ENCODE assay signal across 22 cellular contexts in genomic region chr19:41699231-41699967, GRCh38. TPM values are rescaled to one million over a fixed set of nuclear protein-coding genes. Genes with fewer than 3 reads are reported as not detected.
A peak's percentile ranks its signal among the peaks of the same experiment; 100 is the strongest.
DNase-seq lines count a peak whose midpoint lies in the region; ATAC-seq, FAIRE-seq and TF ChIP-seq lines count a peak whose summit lies in the region.
"Had no signal": no experiment of that assay in that cellular context is flagged by ENCODE, and none has a peak within 500 bp of the region (broad histone marks: within the 10 kb centered on the region; RNA-seq: fewer than 3 reads in every experiment).

No MANE protein-coding gene starts in this region.

- H3K4me3 ChIP-seq in kidney (ENCODE audit: low read length in 2 of 2) (no peak overlapping the region), spleen (no peak overlapping the region)
- H3K4me3 ChIP-seq: adrenal gland, lung, MG63, thyroid gland had no signal

- no peaks in the 10 kb centered on the region for H3K9me3 Mint-ChIP-seq in activated T-cell treated with anti-CD3 and anti-CD28 coated beads, Interleukin-2, amount 50 U/mL, for 24 hours
- H3K9me3 Mint-ChIP-seq in activated CD8-positive, alpha-beta memory T cell treated with anti-CD3 and anti-CD28 coated beads, Interleukin-2, amount 10 ng/mL, durations not matched to agents 7 days and 5 days (ENCODE audit: low read depth): no peaks in the 10 kb centered on the region
- no peaks in the 10 kb centered on the region for H3K9me3 Mint-ChIP-seq in activated naive CD4-positive, alpha-beta T cell treated with anti-CD3 and anti-CD28 coated beads for 36 hours
- no peaks in the 10 kb centered on the region for H3K9me3 Mint-ChIP-seq in activated CD4-positive, alpha-beta T cell treated with anti-CD3 and anti-CD28 coated beads, Interleukin-2, amount 10 ng/mL, durations not matched to agents 7 days and 5 days
- H3K9me3 Mint-ChIP-seq: activated T-helper 1 cell treated with anti-CD3 and anti-CD28 coated beads, Interleukin-12 subunit alpha, Interleukin-12 subunit beta, Interleukin-2, Interleukin-4 antibody, amounts not matched to agents 30 ng/mL and 10 ng/mL and 1 ng/mL, durations not matched to agents 14 hours and 24 hours and 36 hours; naive B cell had no signal

- TF ChIP-seq POLR2A in spleen (IDR thresholded peaks at IDR 0.05): no peak

- H3K4me1 Mint-ChIP-seq in activated T-cell treated with anti-CD3 and anti-CD28 coated beads, Interleukin-2, amount 50 U/mL, for 24 hours (ENCODE audit: low read depth): no peaks in the 10 kb centered on the region
- H3K4me1 Mint-ChIP-seq in activated CD8-positive, alpha-beta memory T cell treated with anti-CD3 and anti-CD28 coated beads, Interleukin-2, amount 10 ng/mL, durations not matched to agents 7 days and 5 days: no peaks in the 10 kb centered on the region
- no peaks in the 10 kb centered on the region for H3K4me1 Mint-ChIP-seq in activated naive CD4-positive, alpha-beta T cell treated with anti-CD3 and anti-CD28 coated beads for 36 hours (ENCODE audit: low read depth)
- H3K4me1 Mint-ChIP-seq in activated CD4-positive, alpha-beta T cell treated with anti-CD3 and anti-CD28 coated beads, Interleukin-2, amount 10 ng/mL, durations not matched to agents 7 days and 5 days: no peaks in the 10 kb centered on the region

- no peak for FAIRE-seq in kidney (lab: Jason Lieb, UNC)
- FAIRE-seq: GM12891 had no signal

- H3K9me3 ChIP-seq in kidney (ENCODE audit: control insufficient read depth in 1 of 2, low read length in 2 of 2) (no peaks in the 10 kb centered on the region), spleen (no peaks in the 10 kb centered on the region)
- H3K9me3 ChIP-seq: adrenal gland, MG63, thyroid gland had no signal

- H3K36me3 Mint-ChIP-seq in activated T-cell treated with anti-CD3 and anti-CD28 coated beads, Interleukin-2, amount 50 U/mL, for 24 hours (ENCODE audit: low read depth): no peaks in the 10 kb centered on the region
- no peaks in the 10 kb centered on the region for H3K36me3 Mint-ChIP-seq in activated CD8-positive, alpha-beta memory T cell treated with anti-CD3 and anti-CD28 coated beads, Interleukin-2, amount 10 ng/mL, durations not matched to agents 7 days and 5 days
- no peaks in the 10 kb centered on the region for H3K36me3 Mint-ChIP-seq in activated naive CD4-positive, alpha-beta T cell treated with anti-CD3 and anti-CD28 coated beads for 36 hours (ENCODE audit: low read depth)
- H3K36me3 Mint-ChIP-seq in activated CD4-positive, alpha-beta T cell treated with anti-CD3 and anti-CD28 coated beads, Interleukin-2, amount 10 ng/mL, durations not matched to agents 7 days and 5 days (ENCODE audit: low read depth): no peaks in the 10 kb centered on the region
- H3K36me3 Mint-ChIP-seq: naive B cell had no signal

- peaks cover 0 to 74% (median 14%) of the 10 kb centered on the region in 7 donors for H3K27me3 ChIP-seq in spleen (replicated peaks in 1 of 7)
- H3K27me3 ChIP-seq: adrenal gland, thyroid gland had no signal

- TF ChIP-seq CTCF in kidney (IDR thresholded peaks at IDR 0.05; ENCODE audit: borderline replicate concordance, extremely low read depth, insufficient read depth) (no peak), spleen (IDR thresholded peaks at IDR 0.05 in 8 of 11, conservative IDR thresholded peaks at IDR 0.05 in 3 of 11) (no peak)

- H3K27ac Mint-ChIP-seq in activated T-cell treated with anti-CD3 and anti-CD28 coated beads, Interleukin-2, amount 50 U/mL, for 24 hours: no peak overlapping the region
- H3K27ac Mint-ChIP-seq in activated CD8-positive, alpha-beta memory T cell treated with anti-CD3 and anti-CD28 coated beads, Interleukin-2, amount 10 ng/mL, durations not matched to agents 7 days and 5 days: no peak overlapping the region
- H3K27ac Mint-ChIP-seq in activated naive CD4-positive, alpha-beta T cell treated with anti-CD3 and anti-CD28 coated beads for 36 hours: no peak overlapping the region
- H3K27ac Mint-ChIP-seq in activated CD4-positive, alpha-beta T cell treated with anti-CD3 and anti-CD28 coated beads, Interleukin-2, amount 10 ng/mL, durations not matched to agents 7 days and 5 days: no peak overlapping the region
- H3K27ac Mint-ChIP-seq: activated T-helper 1 cell treated with anti-CD3 and anti-CD28 coated beads, Interleukin-12 subunit alpha, Interleukin-12 subunit beta, Interleukin-2, Interleukin-4 antibody, amounts not matched to agents 30 ng/mL and 10 ng/mL and 1 ng/mL, durations not matched to agents 14 hours and 24 hours and 36 hours had no signal

- CTCF ChIA-PET in activated CD8-positive, alpha-beta memory T cell treated with anti-CD3 and anti-CD28 coated beads, Interleukin-2, amount 10 ng/mL, durations not matched to agents 7 days and 5 days (lab: Charles Lee): interaction anchor here (0.7 to 3.5 kb wide), 6 partner anchors 7 to 212 kb away, joined by 3 to 12 read pairs (median 4); no protein-coding TSS in a partner anchor
- CTCF ChIA-PET in activated naive CD4-positive, alpha-beta T cell treated with anti-CD3 and anti-CD28 coated beads for 36 hours (lab: Charles Lee): interaction anchor here (0.6 to 4.8 kb wide), 5 partner anchors 53 to 335 kb away, joined by 3 to 17 read pairs (median 3); no protein-coding TSS in a partner anchor
- CTCF ChIA-PET in activated CD4-positive, alpha-beta T cell treated with anti-CD3 and anti-CD28 coated beads, Interleukin-2, amount 10 ng/mL, durations not matched to agents 7 days and 5 days (lab: Charles Lee): interaction anchor here (0.6 to 2.6 kb wide), 5 partner anchors 7 to 682 kb away, joined by 3 to 9 read pairs (median 3); no protein-coding TSS in a partner anchor

- no peak overlapping the region for H3K9ac ChIP-seq in kidney (ENCODE audit: low read length in 2 of 2)

- intact Hi-C loops in kidney (cut with DNase I): no loop called here
- intact Hi-C loops in spleen (cut with DNase I; ENCODE audit: low total_unique reads): no loop called here
- intact Hi-C loops in activated naive CD4-positive, alpha-beta T cell treated with anti-CD3 and anti-CD28 coated beads for 36 hours (cut with micrococcal nuclease): no loop called here

- H3K27ac ChIP-seq in kidney (ENCODE audit: low read depth in 2 of 2, low read length in 2 of 2) (no peak overlapping the region), spleen (no peak overlapping the region)
- H3K27ac ChIP-seq: adrenal gland, thyroid gland had no signal

- H3K36me3 ChIP-seq in kidney (ENCODE audit: control insufficient read depth in 1 of 2, insufficient read depth in 2 of 2, low read length in 2 of 2) (no peaks in the 10 kb centered on the region), spleen (no peaks in the 10 kb centered on the region)
- H3K36me3 ChIP-seq: adrenal gland, MG63, thyroid gland had no signal

- 68 to 84% (median 72%) methylated on average over 10 to 17 of the region's 17 CpGs for WGBS in spleen, 5 donors

- no peaks in the 10 kb centered on the region for H3K4me1 ChIP-seq in kidney (ENCODE audit: control insufficient read depth in 1 of 2, insufficient read depth in 1 of 2, low read depth in 1 of 2, low read length in 2 of 2)
- no peaks in the 10 kb centered on the region for H3K4me1 ChIP-seq in spleen
- H3K4me1 ChIP-seq: adrenal gland, thyroid gland had no signal

- POLR2A ChIA-PET in activated CD4-positive, alpha-beta T cell treated with anti-CD3 and anti-CD28 coated beads, Interleukin-2, amount 10 ng/mL, durations not matched to agents 7 days and 5 days (lab: Charles Lee): no interaction called here

- peaks cover 34% of the 10 kb centered on the region for H3K27me3 Mint-ChIP-seq in activated T-cell treated with anti-CD3 and anti-CD28 coated beads, Interleukin-2, amount 50 U/mL, for 24 hours
- H3K27me3 Mint-ChIP-seq in activated CD8-positive, alpha-beta memory T cell treated with anti-CD3 and anti-CD28 coated beads, Interleukin-2, amount 10 ng/mL, durations not matched to agents 7 days and 5 days: peaks cover 2% of the 10 kb centered on the region
- peaks cover 9% of the 10 kb centered on the region for H3K27me3 Mint-ChIP-seq in activated naive CD4-positive, alpha-beta T cell treated with anti-CD3 and anti-CD28 coated beads for 36 hours (ENCODE audit: low read depth)
- peaks cover 5% of the 10 kb centered on the region for H3K27me3 Mint-ChIP-seq in activated CD4-positive, alpha-beta T cell treated with anti-CD3 and anti-CD28 coated beads, Interleukin-2, amount 10 ng/mL, durations not matched to agents 7 days and 5 days

- no peak for ATAC-seq in activated CD8-positive, alpha-beta memory T cell treated with anti-CD3 and anti-CD28 coated beads, Interleukin-2, amount 10 ng/mL, durations not matched to agents 7 days and 5 days

- H3K4me3 Mint-ChIP-seq in activated T-cell treated with anti-CD3 and anti-CD28 coated beads, Interleukin-2, amount 50 U/mL, for 24 hours: no peak overlapping the region
- H3K4me3 Mint-ChIP-seq in activated CD8-positive, alpha-beta memory T cell treated with anti-CD3 and anti-CD28 coated beads, Interleukin-2, amount 10 ng/mL, durations not matched to agents 7 days and 5 days: no peak overlapping the region
- H3K4me3 Mint-ChIP-seq in activated naive CD4-positive, alpha-beta T cell treated with anti-CD3 and anti-CD28 coated beads for 36 hours: no peak overlapping the region
- H3K4me3 Mint-ChIP-seq in activated CD4-positive, alpha-beta T cell treated with anti-CD3 and anti-CD28 coated beads, Interleukin-2, amount 10 ng/mL, durations not matched to agents 7 days and 5 days: no peak overlapping the region
- H3K4me3 Mint-ChIP-seq: activated T-helper 1 cell treated with anti-CD3 and anti-CD28 coated beads, Interleukin-12 subunit alpha, Interleukin-12 subunit beta, Interleukin-2, Interleukin-4 antibody, amounts not matched to agents 30 ng/mL and 10 ng/mL and 1 ng/mL, durations not matched to agents 14 hours and 24 hours and 36 hours; naive B cell had no signal

- peak; percentile 15 for DNase-seq in activated T-cell treated with anti-CD3 and anti-CD28 coated beads, Interleukin-2, amount 50 U/mL, for 24 hours
- DNase-seq in activated T-cell treated with anti-CD3 and anti-CD28 coated beads for 4 hours: no peak
- peak; percentile 21 for DNase-seq in activated CD8-positive, alpha-beta memory T cell treated with anti-CD3 and anti-CD28 coated beads, Interleukin-2, amount 10 ng/mL, durations not matched to agents 7 days and 5 days
- peak; percentile 48 for DNase-seq in kidney
- DNase-seq in spleen: peak; percentile 51
- DNase-seq in activated naive CD4-positive, alpha-beta T cell treated with anti-CD3 and anti-CD28 coated beads for 36 hours: no peak
- no peak for DNase-seq in activated CD4-positive, alpha-beta T cell treated with anti-CD3 and anti-CD28 coated beads, Interleukin-2, amount 10 ng/mL, durations not matched to agents 7 days and 5 days
- DNase-seq in activated naive CD4-positive, alpha-beta T cell treated with anti-CD3 and anti-CD28 coated beads, Interleukin-2, amount 50 U/mL, for 16 hours: no peak
- DNase-seq: activated CD4-positive, alpha-beta T cell treated with anti-CD3 and anti-CD28 coated beads, Interleukin-2, amount 50 U/mL, for 48 hours; C1 segment of cervical spinal cord; effector CD4-positive, alpha-beta T cell; MG63; naive B cell; NCI-H187 treated with DMSO at 0.1 percent for 48 hours; thyroid gland had no signal

RNA-seq across cellular contexts. Expression of gene CEACAM5, which starts 9.0 kb away (rescaled TPM):
- not detected for total RNA-seq in activated CD8-positive, alpha-beta memory T cell treated with anti-CD3 and anti-CD28 coated beads, Interleukin-2, amount 10 ng/mL, durations not matched to agents 7 days and 5 days
- total RNA-seq in kidney (not detected), spleen (under 1 TPM in 1 of 7 donors, not detected in 6; 0.60 TPM)
- polyA plus RNA-seq in kidney (ENCODE audit: insufficient read depth, low read depth, low replicate concordance) (not detected), spleen (under 1 TPM in 1 of 3 donors, not detected in 2; 0.61 TPM)
- not detected for total RNA-seq in activated naive CD4-positive, alpha-beta T cell treated with anti-CD3 and anti-CD28 coated beads for 36 hours
- total RNA-seq in activated CD4-positive, alpha-beta T cell treated with anti-CD3 and anti-CD28 coated beads, Interleukin-2, amount 10 ng/mL, durations not matched to agents 7 days and 5 days: not detected
- total RNA-seq: A172; activated T-helper 1 cell treated with anti-CD3 and anti-CD28 coated beads, Interleukin-12 subunit alpha, Interleukin-12 subunit beta, Interleukin-2, Interleukin-4 antibody, amounts not matched to agents 30 ng/mL and 10 ng/mL and 1 ng/mL, durations not matched to agents 14 hours and 24 hours and 36 hours; NCI-H460 had no signal

RNA-seq across cellular contexts. Expression of gene CEACAM7, which starts 11.3 kb away (rescaled TPM):
- not detected for total RNA-seq in activated CD8-positive, alpha-beta memory T cell treated with anti-CD3 and anti-CD28 coated beads, Interleukin-2, amount 10 ng/mL, durations not matched to agents 7 days and 5 days
- total RNA-seq in kidney (0.16 TPM), spleen (not detected)
- polyA plus RNA-seq in kidney (ENCODE audit: insufficient read depth, low read depth, low replicate concordance) (not detected), spleen (under 1 TPM in 1 of 3 donors, not detected in 2; 0.13 TPM)
- not detected for total RNA-seq in activated naive CD4-positive, alpha-beta T cell treated with anti-CD3 and anti-CD28 coated beads for 36 hours
- total RNA-seq in activated CD4-positive, alpha-beta T cell treated with anti-CD3 and anti-CD28 coated beads, Interleukin-2, amount 10 ng/mL, durations not matched to agents 7 days and 5 days: not detected
- total RNA-seq: A172; activated T-helper 1 cell treated with anti-CD3 and anti-CD28 coated beads, Interleukin-12 subunit alpha, Interleukin-12 subunit beta, Interleukin-2, Interleukin-4 antibody, amounts not matched to agents 30 ng/mL and 10 ng/mL and 1 ng/mL, durations not matched to agents 14 hours and 24 hours and 36 hours; cardiac septum; NCI-H460; thyroid gland had no signal

RNA-seq across cellular contexts. Expression of gene CEACAM6, which starts 55.9 kb away (rescaled TPM):
- not detected for total RNA-seq in activated CD8-positive, alpha-beta memory T cell treated with anti-CD3 and anti-CD28 coated beads, Interleukin-2, amount 10 ng/mL, durations not matched to agents 7 days and 5 days
- total RNA-seq in kidney: not detected
- polyA plus RNA-seq in kidney (ENCODE audit: insufficient read depth, low read depth, low replicate concordance): not detected
- total RNA-seq in spleen: 10 to 100 TPM in 1 of 7 donors, 1 to 10 TPM in 5, under 1 TPM in 1; 0.88 to 14.8 (median 2.4) TPM
- under 1 TPM; 0.27 to 0.48 (median 0.45) TPM for polyA plus RNA-seq in spleen
- total RNA-seq in activated naive CD4-positive, alpha-beta T cell treated with anti-CD3 and anti-CD28 coated beads for 36 hours: not detected
- not detected for total RNA-seq in activated CD4-positive, alpha-beta T cell treated with anti-CD3 and anti-CD28 coated beads, Interleukin-2, amount 10 ng/mL, durations not matched to agents 7 days and 5 days
- total RNA-seq: A172; activated T-helper 1 cell treated with anti-CD3 and anti-CD28 coated beads, Interleukin-12 subunit alpha, Interleukin-12 subunit beta, Interleukin-2, Interleukin-4 antibody, amounts not matched to agents 30 ng/mL and 10 ng/mL and 1 ng/mL, durations not matched to agents 14 hours and 24 hours and 36 hours; NCI-H460 had no signal

Comparison
In these comparisons a context has a peak if more than half of its experiments do, and no peak if none do; other contexts are left out.
1. DNase-seq: peak in activated T-cell treated with anti-CD3 and anti-CD28 coated beads, Interleukin-2, amount 50 U/mL, for 24 hours (single experiment), activated CD8-positive, alpha-beta memory T cell treated with anti-CD3 and anti-CD28 coated beads, Interleukin-2, amount 10 ng/mL, durations not matched to agents 7 days and 5 days (single experiment), kidney (single experiment) and spleen (single experiment); none in activated T-cell treated with anti-CD3 and anti-CD28 coated beads for 4 hours (single experiment), activated naive CD4-positive, alpha-beta T cell treated with anti-CD3 and anti-CD28 coated beads for 36 hours (single experiment), activated CD4-positive, alpha-beta T cell treated with anti-CD3 and anti-CD28 coated beads, Interleukin-2, amount 10 ng/mL, durations not matched to agents 7 days and 5 days (single experiment) and activated naive CD4-positive, alpha-beta T cell treated with anti-CD3 and anti-CD28 coated beads, Interleukin-2, amount 50 U/mL, for 16 hours (single experiment).